In genomic region chr12:117212563-117213190, GRCh38 we compare ENCODE assay signal across 9 cellular contexts. TPM values are rescaled to one million over a fixed set of nuclear protein-coding genes. Genes with fewer than 3 reads are reported as not detected.
DNase-seq lines count a peak whose midpoint lies in the region; ATAC-seq and TF ChIP-seq lines count a peak whose summit lies in the region.
"Had no signal": no experiment of that assay in that cellular context is flagged by ENCODE, and none has a peak within 500 bp of the region (broad histone marks: within the 10 kb centered on the region; RNA-seq: fewer than 3 reads in every experiment).

No MANE protein-coding gene starts in this region.

- H2BK5ac ChIP-seq in neuronal stem cell (ENCODE audit: low read length): no peak overlapping the region

- H3K9ac ChIP-seq in KMS-11 (no peak overlapping the region), neuronal stem cell (ENCODE audit: low read depth, low read length, poor library complexity) (no peak overlapping the region)

- H4K91ac ChIP-seq in neuronal stem cell (ENCODE audit: low read depth, low read length, poor library complexity): no peak overlapping the region

- H2AFZ ChIP-seq in KMS-11 (ENCODE audit: low read depth) (no peak overlapping the region), neuronal stem cell (ENCODE audit: low read length) (no peak overlapping the region)

- H4K8ac ChIP-seq in neuronal stem cell (ENCODE audit: low read depth, low read length): no peak overlapping the region

- no peak overlapping the region for H3K4me3 Mint-ChIP-seq in activated T-cell treated with anti-CD3 and anti-CD28 coated beads, Interleukin-2, amount 50 U/mL, for 72 hours
- H3K4me3 Mint-ChIP-seq: dendritic cell treated with granulocyte-macrophage colony-stimulating factor and Interleukin-4, amounts not matched to agents 40 ng/mL and 50 ng/mL, for 4 days had no signal

- no peaks in the 10 kb centered on the region for H3K36me3 Mint-ChIP-seq in activated T-cell treated with anti-CD3 and anti-CD28 coated beads, Interleukin-2, amount 50 U/mL, for 72 hours (ENCODE audit: insufficient read depth in 2 of 2)

- BruUV-seq in Panc1 (replicated peaks; lab: Mats Ljungman, UMichigan): no TSS peak

- no peaks in the 10 kb centered on the region for H3K79me2 ChIP-seq in KMS-11 (ENCODE audit: insufficient read depth, low read depth)

- no peak overlapping the region for H2BK12ac ChIP-seq in neuronal stem cell (ENCODE audit: low read length)

- H2BK120ac ChIP-seq in neuronal stem cell (ENCODE audit: low read depth, low read length): no peak overlapping the region

- no peak overlapping the region for H2AK5ac ChIP-seq in neuronal stem cell (ENCODE audit: low read depth, low read length)

- peaks cover 16% of the 10 kb centered on the region for H3K27me3 Mint-ChIP-seq in activated T-cell treated with anti-CD3 and anti-CD28 coated beads, Interleukin-2, amount 50 U/mL, for 72 hours (ENCODE audit: low read depth)

- H3K14ac ChIP-seq in neuronal stem cell (ENCODE audit: low read length): no peak overlapping the region

- H3K9me3 Mint-ChIP-seq in activated T-cell treated with anti-CD3 and anti-CD28 coated beads, Interleukin-2, amount 50 U/mL, for 72 hours: no peaks in the 10 kb centered on the region
- H3K9me3 Mint-ChIP-seq: dendritic cell treated with granulocyte-macrophage colony-stimulating factor and Interleukin-4, amounts not matched to agents 40 ng/mL and 50 ng/mL, for 4 days had no signal

- TF ChIP-seq POLR2A in testis (IDR thresholded peaks at IDR 0.05): no peak

- H3K36me3 ChIP-seq in KMS-11 (ENCODE audit: insufficient read depth) (no peaks in the 10 kb centered on the region), Panc1 (ENCODE audit: control insufficient read depth, insufficient read depth, low read length) (no peaks in the 10 kb centered on the region), neuronal stem cell (replicated peaks in 1 of 2; ENCODE audit: control insufficient read depth in 2 of 2, insufficient read depth in 2 of 2, low read length in 2 of 2) (no peaks in the 10 kb centered on the region), testis (ENCODE audit: low read depth, missing control alignments) (no peaks in the 10 kb centered on the region)

- H3K4me2 ChIP-seq in KMS-11: no peak overlapping the region
- H3K4me2 ChIP-seq in neuronal stem cell (ENCODE audit: insufficient read depth, low read length, poor library complexity, severe bottlenecking): no peak overlapping the region

- H3K4me1 Mint-ChIP-seq in activated T-cell treated with anti-CD3 and anti-CD28 coated beads, Interleukin-2, amount 50 U/mL, for 72 hours (ENCODE audit: low read depth): no peaks in the 10 kb centered on the region

- ATAC-seq in Panc1 (peak; percentile 93), HG02970 (IDR thresholded peaks at IDR 0.05; ENCODE audit: low FRiP score, unreplicated experiment) (no peak)
- ATAC-seq in activated T-cell treated with anti-CD3 and anti-CD28 coated beads, Interleukin-2, amount 50 U/mL, for 72 hours (replicated peaks in 1 of 2): peak; percentile 44 to 54

- H3K23ac ChIP-seq in neuronal stem cell (ENCODE audit: low read depth, low read length, poor library complexity): no peak overlapping the region

- H4K20me1 ChIP-seq in KMS-11 (ENCODE audit: insufficient read depth): no peaks in the 10 kb centered on the region

- H3K4me3 ChIP-seq in KMS-11 (IDR thresholded peaks at IDR 0.05; ENCODE audit: insufficient read depth, low read depth, low read length): no peak overlapping the region
- no peak overlapping the region for H3K4me3 ChIP-seq in Panc1 (ENCODE audit: low read depth in 2 of 2, low read length in 2 of 2)
- H3K4me3 ChIP-seq in fibroblast of mammary gland (ENCODE audit: control insufficient read depth, low read depth, low read length): no peak overlapping the region
- no peak overlapping the region for H3K4me3 ChIP-seq in neuronal stem cell (ENCODE audit: low read length in 2 of 2)
- H3K4me3 ChIP-seq in testis: no peak overlapping the region

- H3K9me3 ChIP-seq in Panc1 (ENCODE audit: control insufficient read depth, insufficient read depth, low read depth, low read length) (no peaks in the 10 kb centered on the region), neuronal stem cell (replicated peaks in 1 of 2; ENCODE audit: control insufficient read depth in 2 of 2, insufficient read depth in 1 of 2, low read depth in 1 of 2, low read length in 2 of 2) (no peaks in the 10 kb centered on the region), testis (no peaks in the 10 kb centered on the region)

- intact Hi-C loops in Panc1 (cut with micrococcal nuclease; ENCODE audit: unreplicated experiment) (loop anchor here (1.0 to 5.0 kb wide), 3 partner anchors 375 to 645 kb away; no protein-coding TSS in a partner anchor), testis (cut with DNase I; ENCODE audit: low total_unique reads) (loop anchor here (10.0 kb wide), 1 partner anchor 632 kb away; no protein-coding TSS in a partner anchor)

- H3K27ac ChIP-seq in KMS-11 (no peak overlapping the region), Panc1 (ENCODE audit: low read length) (no peak overlapping the region), neuronal stem cell (replicated peaks; ENCODE audit: low read length) (no peak overlapping the region), testis (no peak overlapping the region)

- H3K27me3 ChIP-seq in KMS-11 (ENCODE audit: insufficient read depth, low read depth): no peaks in the 10 kb centered on the region
- H3K27me3 ChIP-seq in Panc1 (ENCODE audit: control insufficient read depth, insufficient read depth, low read length): peaks cover 3% of the 10 kb centered on the region; the same call in 1 of the 2 replicates
- H3K27me3 ChIP-seq in neuronal stem cell (ENCODE audit: control insufficient read depth in 3 of 3, insufficient read depth in 3 of 3, low read depth in 1 of 3, low read length in 3 of 3): peaks cover 0 to 26% (median 0%) of the 10 kb centered on the region in 3 experiments
- H3K27me3 ChIP-seq in testis: no peaks in the 10 kb centered on the region

- CTCF ChIA-PET in Panc1 (lab: Charles Lee): interaction anchor here (0.8 to 1.1 kb wide), 2 partner anchors 644 kb away, joined by 3 to 5 read pairs; no protein-coding TSS in a partner anchor

- no CpG with 5 or more reads among the region's 7 CpGs for WGBS in neuronal stem cell (ENCODE audit: extremely low coverage in 2 of 2, insufficient read length in 2 of 2, insufficient replicate concordance in 1 of 2), 2 donors
- WGBS in testis, 2 donors: 17 to 25% methylated on average over 7 of the region's 7 CpGs

- POLR2A ChIA-PET in Panc1 (lab: Charles Lee): interaction anchor here (0.6 kb wide), 1 partner anchor 406 kb away, joined by 4 read pairs; no protein-coding TSS in a partner anchor

- TF ChIP-seq CTCF in KMS-11 (conservative IDR thresholded peaks at IDR 0.05; ENCODE audit: low read depth, low read length) (peak; percentile 86), Panc1 (IDR thresholded peaks at IDR 0.05) (peak; percentile 92), fibroblast of mammary gland (conservative IDR thresholded peaks at IDR 0.05; ENCODE audit: control insufficient read depth, insufficient read depth, low read depth, low read length) (peak; percentile 95), testis (IDR thresholded peaks at IDR 0.05) (peak; percentile 78 to 91 (median 90))

- H3K18ac ChIP-seq in neuronal stem cell (ENCODE audit: low read length): no peak overlapping the region

- no peaks in the 10 kb centered on the region for H3K79me1 ChIP-seq in neuronal stem cell (ENCODE audit: low read depth, low read length)

- in situ Hi-C loops in Panc1 (cut with HindIII; ENCODE audit: low pct_unique_long_range_greater_than_20kb, low sequenced_read_pairs): no loop called here

- no peaks in the 10 kb centered on the region for H3K4me1 ChIP-seq in KMS-11 (ENCODE audit: low read depth, poor library complexity, severe bottlenecking)
- H3K4me1 ChIP-seq in Panc1 (ENCODE audit: control insufficient read depth, insufficient read depth, low read length): no peaks in the 10 kb centered on the region
- H3K4me1 ChIP-seq in neuronal stem cell (ENCODE audit: control insufficient read depth in 2 of 2, insufficient read depth in 1 of 2, low read depth in 1 of 2, low read length in 2 of 2): no peaks in the 10 kb centered on the region
- peaks cover 17% of the 10 kb centered on the region for H3K4me1 ChIP-seq in testis

- H3K4ac ChIP-seq in neuronal stem cell (ENCODE audit: low read length): no peak overlapping the region

- DNase-seq in Daoy (ENCODE audit: low read depth): peak; percentile 83
- peak; percentile 61 for DNase-seq in Panc1 (ENCODE audit: low read depth, low spot score)
- peak; percentile 59 to 69 for DNase-seq in activated T-cell treated with anti-CD3 and anti-CD28 coated beads, Interleukin-2, amount 50 U/mL, for 72 hours
- peak; percentile 77 for DNase-seq in fibroblast of mammary gland (ENCODE audit: low read depth)
- peak; percentile 89 for DNase-seq in neuronal stem cell (ENCODE audit: low spot score)
- peak; percentile 91 for DNase-seq in testis

- H3K27ac Mint-ChIP-seq in activated T-cell treated with anti-CD3 and anti-CD28 coated beads, Interleukin-2, amount 50 U/mL, for 72 hours: no peak overlapping the region
- H3K27ac Mint-ChIP-seq: dendritic cell treated with granulocyte-macrophage colony-stimulating factor and Interleukin-4, amounts not matched to agents 40 ng/mL and 50 ng/mL, for 4 days had no signal

- H2BK15ac ChIP-seq in neuronal stem cell (ENCODE audit: low read length): no peak overlapping the region

RNA-seq across cellular contexts. Expression of gene FBXO21, which starts 22.4 kb away (rescaled TPM):
- 34.2 and 63.6 TPM in 2 replicates for total RNA-seq in Daoy (2014; rRNA removed; shearing (Covaris generic))
- total RNA-seq in Panc1 (2021; ENCODE audit: unreplicated experiment) (37.8 TPM), testis (100 to 1,000 TPM; 290 to 519 TPM)
- polyA plus RNA-seq in Panc1 (2012; ENCODE audit: insufficient read length): 41.3 TPM
- total RNA-seq in activated T-cell treated with anti-CD3 and anti-CD28 coated beads, Interleukin-2, amount 50 U/mL, for 72 hours: 10 to 100 TPM; 17.2 to 24.7 TPM
- polyA plus RNA-seq in neuronal stem cell (2013, experiment 1 of 2): 34.7 TPM
- 37.3 TPM for polyA plus RNA-seq in neuronal stem cell (2013, experiment 2 of 2)
- polyA plus RNA-seq in testis (ENCODE audit: insufficient read depth, low read depth, low replicate concordance): 101 TPM
